ENCODE assay signal across 28 cellular contexts in genomic region chr15:34348735-34349300, GRCh38. TPM values are rescaled to one million over a fixed set of nuclear protein-coding genes. Genes with fewer than 3 reads are reported as not detected.
"Had no signal": no experiment of that assay in that cellular context is flagged by ENCODE, and none has a peak within 500 bp of the region (broad histone marks: within the 10 kb centered on the region; RNA-seq: fewer than 3 reads in every experiment).

No MANE protein-coding gene starts in this region.

- H3K4me3 ChIP-seq: ascending aorta, breast epithelium, coronary artery, dorsolateral prefrontal cortex, esophagus muscularis mucosa, gastrocnemius medialis had no signal

- H3K9me3 Mint-ChIP-seq: activated CD4-positive, alpha-beta memory T cell treated with anti-CD3 and anti-CD28 coated beads for 36 hours; activated CD4-positive, alpha-beta T cell treated with anti-CD3 and anti-CD28 coated beads, Interleukin-2, amount 10 ng/mL, durations not matched to agents 24 days and 14 days; activated naive CD4-positive, alpha-beta T cell treated with anti-CD3 and anti-CD28 coated beads, Interleukin-2, amount 10 ng/mL, durations not matched to agents 7 days and 5 days; activated naive CD4-positive, alpha-beta T cell treated with anti-CD3 and anti-CD28 coated beads, Interleukin-2, amount 50 U/mL, for 72 hours; activated naive CD8-positive, alpha-beta T cell treated with anti-CD3 and anti-CD28 coated beads, Interleukin-2, amount 10 ng/mL, durations not matched to agents 7 days and 5 days; activated T-cell treated with anti-CD3 and anti-CD28 coated beads, Interleukin-2, amount 50 U/mL, for 4 hours; activated T-helper 1 cell treated with anti-CD3 and anti-CD28 coated beads, Interleukin-12 subunit alpha, Interleukin-12 subunit beta, Interleukin-2, Interleukin-4 antibody, amounts not matched to agents 30 ng/mL and 10 ng/mL and 1 ng/mL, durations not matched to agents 14 hours and 24 hours and 36 hours; brain; central memory CD8-positive, alpha-beta T cell; dendritic cell treated with granulocyte-macrophage colony-stimulating factor and Interleukin-4, amounts not matched to agents 40 ng/mL and 50 ng/mL, for 4 days had no signal

- H3K4me1 Mint-ChIP-seq: activated CD4-positive, alpha-beta T cell treated with anti-CD3 and anti-CD28 coated beads for 36 hours; activated naive CD4-positive, alpha-beta T cell treated with anti-CD3 and anti-CD28 coated beads, Interleukin-2, amount 10 ng/mL, durations not matched to agents 7 days and 5 days; brain; central memory CD8-positive, alpha-beta T cell had no signal

- H3K27me3 ChIP-seq: ascending aorta, breast epithelium, dorsolateral prefrontal cortex, esophagus muscularis mucosa, foreskin keratinocyte, gastrocnemius medialis had no signal

- H3K4me1 ChIP-seq: ascending aorta, breast epithelium, esophagus muscularis mucosa, foreskin keratinocyte, gastrocnemius medialis had no signal

- H3K4me3 Mint-ChIP-seq: activated CD4-positive, alpha-beta memory T cell treated with anti-CD3 and anti-CD28 coated beads for 36 hours; activated CD4-positive, alpha-beta T cell treated with anti-CD3 and anti-CD28 coated beads for 36 hours; activated CD4-positive, alpha-beta T cell treated with anti-CD3 and anti-CD28 coated beads, Interleukin-2, amount 10 ng/mL, durations not matched to agents 24 days and 14 days; activated CD8-positive, alpha-beta T cell treated with anti-CD3 and anti-CD28 coated beads, Interleukin-2, amount 10 ng/mL, durations not matched to agents 7 days and 5 days; activated naive CD4-positive, alpha-beta T cell treated with anti-CD3 and anti-CD28 coated beads, Interleukin-2, amount 10 ng/mL, durations not matched to agents 7 days and 5 days; activated naive CD8-positive, alpha-beta T cell treated with anti-CD3 and anti-CD28 coated beads, Interleukin-2, amount 10 ng/mL, durations not matched to agents 7 days and 5 days; activated T-cell treated with anti-CD3 and anti-CD28 coated beads, Interleukin-2, amount 50 U/mL, for 4 hours; activated T-helper 1 cell treated with anti-CD3 and anti-CD28 coated beads, Interleukin-12 subunit alpha, Interleukin-12 subunit beta, Interleukin-2, Interleukin-4 antibody, amounts not matched to agents 30 ng/mL and 10 ng/mL and 1 ng/mL, durations not matched to agents 14 hours and 24 hours and 36 hours; brain; central memory CD8-positive, alpha-beta T cell; dendritic cell treated with granulocyte-macrophage colony-stimulating factor and Interleukin-4, amounts not matched to agents 40 ng/mL and 50 ng/mL, for 4 days had no signal

- ATAC-seq: activated CD4-positive, alpha-beta T cell treated with anti-CD3 and anti-CD28 coated beads for 36 hours; activated CD8-positive, alpha-beta T cell treated with anti-CD3 and anti-CD28 coated beads, Interleukin-2, amount 10 ng/mL, durations not matched to agents 7 days and 5 days; activated naive CD4-positive, alpha-beta T cell treated with anti-CD3 and anti-CD28 coated beads, Interleukin-2, amount 50 U/mL, for 72 hours; activated T-cell treated with anti-CD3 and anti-CD28 coated beads, Interleukin-2, amount 50 U/mL, for 4 hours; foreskin keratinocyte; gastrocnemius medialis had no signal

- H3K9me3 ChIP-seq: ascending aorta, breast epithelium, esophagus muscularis mucosa, gastrocnemius medialis had no signal

- H3K27ac Mint-ChIP-seq: activated CD4-positive, alpha-beta memory T cell treated with anti-CD3 and anti-CD28 coated beads for 36 hours; activated CD4-positive, alpha-beta T cell treated with anti-CD3 and anti-CD28 coated beads for 36 hours; activated CD4-positive, alpha-beta T cell treated with anti-CD3 and anti-CD28 coated beads, Interleukin-2, amount 10 ng/mL, durations not matched to agents 24 days and 14 days; activated naive CD4-positive, alpha-beta T cell treated with anti-CD3 and anti-CD28 coated beads, Interleukin-2, amount 10 ng/mL, durations not matched to agents 7 days and 5 days; activated T-helper 1 cell treated with anti-CD3 and anti-CD28 coated beads, Interleukin-12 subunit alpha, Interleukin-12 subunit beta, Interleukin-2, Interleukin-4 antibody, amounts not matched to agents 30 ng/mL and 10 ng/mL and 1 ng/mL, durations not matched to agents 14 hours and 24 hours and 36 hours; brain; dendritic cell treated with granulocyte-macrophage colony-stimulating factor and Interleukin-4, amounts not matched to agents 40 ng/mL and 50 ng/mL, for 4 days had no signal

- H3K27me3 Mint-ChIP-seq: activated CD4-positive, alpha-beta memory T cell treated with anti-CD3 and anti-CD28 coated beads for 36 hours; activated CD4-positive, alpha-beta T cell treated with anti-CD3 and anti-CD28 coated beads for 36 hours; activated CD4-positive, alpha-beta T cell treated with anti-CD3 and anti-CD28 coated beads, Interleukin-2, amount 10 ng/mL, durations not matched to agents 24 days and 14 days; activated naive CD8-positive, alpha-beta T cell treated with anti-CD3 and anti-CD28 coated beads, Interleukin-2, amount 10 ng/mL, durations not matched to agents 7 days and 5 days; central memory CD8-positive, alpha-beta T cell; dendritic cell treated with granulocyte-macrophage colony-stimulating factor and Interleukin-4, amounts not matched to agents 40 ng/mL and 50 ng/mL, for 4 days had no signal

- H3K27ac ChIP-seq: ascending aorta, coronary artery, dorsolateral prefrontal cortex, esophagus muscularis mucosa, foreskin keratinocyte, gastrocnemius medialis had no signal

- H3K36me3 ChIP-seq: ascending aorta, breast epithelium, esophagus muscularis mucosa, gastrocnemius medialis had no signal

- DNase-seq: activated CD4-positive, alpha-beta memory T cell treated with anti-CD3 and anti-CD28 coated beads for 36 hours; activated CD4-positive, alpha-beta T cell treated with anti-CD3 and anti-CD28 coated beads for 36 hours; activated CD4-positive, alpha-beta T cell treated with anti-CD3 and anti-CD28 coated beads, Interleukin-2, amount 10 ng/mL, durations not matched to agents 24 days and 14 days; activated CD4-positive, CD25-positive, alpha-beta regulatory T cell; activated CD4-positive, CD25-positive, alpha-beta regulatory T cell treated with anti-CD3 and anti-CD28 coated beads, Interleukin-2, amount 50 U/mL, for 72 hours; activated CD8-positive, alpha-beta T cell treated with anti-CD3 and anti-CD28 coated beads, Interleukin-2, amount 10 ng/mL, durations not matched to agents 7 days and 5 days; activated gamma-delta T cell; activated naive CD4-positive, alpha-beta T cell; activated naive CD4-positive, alpha-beta T cell treated with anti-CD3 and anti-CD28 coated beads, Interleukin-2, amount 10 ng/mL, durations not matched to agents 7 days and 5 days; activated naive CD8-positive, alpha-beta T cell treated with anti-CD3 and anti-CD28 coated beads, Interleukin-2, amount 10 ng/mL, durations not matched to agents 7 days and 5 days; activated T-cell treated with anti-CD3 and anti-CD28 coated beads, Interleukin-2, amount 50 U/mL, for 4 hours; dorsolateral prefrontal cortex; effector memory CD4-positive, alpha-beta T cell; foreskin keratinocyte; gastrocnemius medialis; T-helper 2 cell had no signal

- H3K36me3 Mint-ChIP-seq: activated CD4-positive, alpha-beta memory T cell treated with anti-CD3 and anti-CD28 coated beads for 36 hours; activated naive CD4-positive, alpha-beta T cell treated with anti-CD3 and anti-CD28 coated beads, Interleukin-2, amount 10 ng/mL, durations not matched to agents 7 days and 5 days; activated naive CD4-positive, alpha-beta T cell treated with anti-CD3 and anti-CD28 coated beads, Interleukin-2, amount 50 U/mL, for 72 hours; brain had no signal

RNA-seq across cellular contexts. Expression of gene NUTM1, which starts 5.7 kb away (rescaled TPM):
- total RNA-seq: activated CD4-positive, alpha-beta memory T cell treated with anti-CD3 and anti-CD28 coated beads for 36 hours; activated CD4-positive, alpha-beta T cell treated with anti-CD3 and anti-CD28 coated beads for 36 hours; activated CD4-positive, alpha-beta T cell treated with anti-CD3 and anti-CD28 coated beads, Interleukin-2, amount 10 ng/mL, durations not matched to agents 24 days and 14 days; activated CD8-positive, alpha-beta T cell treated with anti-CD3 and anti-CD28 coated beads, Interleukin-2, amount 10 ng/mL, durations not matched to agents 7 days and 5 days; activated naive CD4-positive, alpha-beta T cell treated with anti-CD3 and anti-CD28 coated beads, Interleukin-2, amount 50 U/mL, for 72 hours; activated naive CD8-positive, alpha-beta T cell treated with anti-CD3 and anti-CD28 coated beads, Interleukin-2, amount 10 ng/mL, durations not matched to agents 7 days and 5 days; activated T-cell treated with anti-CD3 and anti-CD28 coated beads, Interleukin-2, amount 50 U/mL, for 4 hours; activated T-helper 1 cell treated with anti-CD3 and anti-CD28 coated beads, Interleukin-12 subunit alpha, Interleukin-12 subunit beta, Interleukin-2, Interleukin-4 antibody, amounts not matched to agents 30 ng/mL and 10 ng/mL and 1 ng/mL, durations not matched to agents 14 hours and 24 hours and 36 hours; ascending aorta; breast epithelium; cardiac septum; cerebellum; dorsolateral prefrontal cortex; esophagus muscularis mucosa; foreskin keratinocyte; gastrocnemius medialis; T-helper 1 cell treated with Interleukin-12 subunit alpha and Interleukin-12 subunit beta and Interleukin-4 antibody, amounts not matched to agents 30 ng/mL and 1 ng/mL, for 36 hours had no signal
- polyA plus RNA-seq: foreskin keratinocyte had no signal
